Comparison of ENCODE assay signal across 1 cellular context in the genomic region with DNA sequence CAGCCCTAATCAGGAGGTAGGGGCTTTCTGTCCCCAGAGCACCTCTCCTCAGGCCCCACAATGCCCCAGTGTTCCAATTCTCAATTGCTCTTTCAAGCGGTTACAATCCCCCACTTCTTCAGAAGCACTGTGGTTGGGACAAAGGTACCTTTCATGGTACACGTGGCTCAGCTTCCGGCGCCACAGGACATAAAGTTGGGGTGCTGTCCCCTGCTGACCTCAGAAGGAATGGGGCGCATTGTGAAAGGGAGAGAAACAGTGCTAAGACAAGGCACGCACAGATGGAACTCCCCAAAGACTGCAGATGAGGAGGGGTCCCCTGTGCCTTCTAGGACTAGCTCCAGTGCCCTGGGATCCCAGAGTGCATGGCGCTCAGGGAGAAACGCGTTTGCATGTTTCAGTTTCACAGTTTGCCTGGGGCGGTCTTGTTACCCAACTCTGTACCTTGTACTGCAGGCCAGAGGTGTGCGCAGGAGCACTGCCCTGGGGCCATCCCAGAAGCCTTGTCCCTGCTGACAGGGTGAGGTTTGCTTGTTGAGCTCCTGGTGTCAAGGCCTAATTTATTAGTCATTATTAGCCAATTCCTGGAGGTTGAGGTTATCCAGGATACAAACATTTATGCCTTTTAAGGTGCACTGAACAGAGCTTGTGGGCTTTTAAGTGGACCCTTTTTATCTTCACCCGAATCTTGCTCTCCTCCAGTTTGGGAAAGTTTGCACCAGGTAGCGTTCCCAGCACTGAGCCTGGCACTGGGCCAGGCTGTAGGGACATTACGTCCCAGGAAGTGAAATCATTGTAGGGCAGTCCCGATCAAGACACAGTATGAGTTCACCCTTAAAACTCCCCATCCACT.
TF ChIP-seq lines count a peak whose summit lies in the region.

No MANE protein-coding gene starts in this region.

TF ChIP-seq in GM23338, 12 proteins besides CTCF, POLR2A, EP300 and RAD21 (continued from another document):
- TF ChIP-seq, protein P1, sequence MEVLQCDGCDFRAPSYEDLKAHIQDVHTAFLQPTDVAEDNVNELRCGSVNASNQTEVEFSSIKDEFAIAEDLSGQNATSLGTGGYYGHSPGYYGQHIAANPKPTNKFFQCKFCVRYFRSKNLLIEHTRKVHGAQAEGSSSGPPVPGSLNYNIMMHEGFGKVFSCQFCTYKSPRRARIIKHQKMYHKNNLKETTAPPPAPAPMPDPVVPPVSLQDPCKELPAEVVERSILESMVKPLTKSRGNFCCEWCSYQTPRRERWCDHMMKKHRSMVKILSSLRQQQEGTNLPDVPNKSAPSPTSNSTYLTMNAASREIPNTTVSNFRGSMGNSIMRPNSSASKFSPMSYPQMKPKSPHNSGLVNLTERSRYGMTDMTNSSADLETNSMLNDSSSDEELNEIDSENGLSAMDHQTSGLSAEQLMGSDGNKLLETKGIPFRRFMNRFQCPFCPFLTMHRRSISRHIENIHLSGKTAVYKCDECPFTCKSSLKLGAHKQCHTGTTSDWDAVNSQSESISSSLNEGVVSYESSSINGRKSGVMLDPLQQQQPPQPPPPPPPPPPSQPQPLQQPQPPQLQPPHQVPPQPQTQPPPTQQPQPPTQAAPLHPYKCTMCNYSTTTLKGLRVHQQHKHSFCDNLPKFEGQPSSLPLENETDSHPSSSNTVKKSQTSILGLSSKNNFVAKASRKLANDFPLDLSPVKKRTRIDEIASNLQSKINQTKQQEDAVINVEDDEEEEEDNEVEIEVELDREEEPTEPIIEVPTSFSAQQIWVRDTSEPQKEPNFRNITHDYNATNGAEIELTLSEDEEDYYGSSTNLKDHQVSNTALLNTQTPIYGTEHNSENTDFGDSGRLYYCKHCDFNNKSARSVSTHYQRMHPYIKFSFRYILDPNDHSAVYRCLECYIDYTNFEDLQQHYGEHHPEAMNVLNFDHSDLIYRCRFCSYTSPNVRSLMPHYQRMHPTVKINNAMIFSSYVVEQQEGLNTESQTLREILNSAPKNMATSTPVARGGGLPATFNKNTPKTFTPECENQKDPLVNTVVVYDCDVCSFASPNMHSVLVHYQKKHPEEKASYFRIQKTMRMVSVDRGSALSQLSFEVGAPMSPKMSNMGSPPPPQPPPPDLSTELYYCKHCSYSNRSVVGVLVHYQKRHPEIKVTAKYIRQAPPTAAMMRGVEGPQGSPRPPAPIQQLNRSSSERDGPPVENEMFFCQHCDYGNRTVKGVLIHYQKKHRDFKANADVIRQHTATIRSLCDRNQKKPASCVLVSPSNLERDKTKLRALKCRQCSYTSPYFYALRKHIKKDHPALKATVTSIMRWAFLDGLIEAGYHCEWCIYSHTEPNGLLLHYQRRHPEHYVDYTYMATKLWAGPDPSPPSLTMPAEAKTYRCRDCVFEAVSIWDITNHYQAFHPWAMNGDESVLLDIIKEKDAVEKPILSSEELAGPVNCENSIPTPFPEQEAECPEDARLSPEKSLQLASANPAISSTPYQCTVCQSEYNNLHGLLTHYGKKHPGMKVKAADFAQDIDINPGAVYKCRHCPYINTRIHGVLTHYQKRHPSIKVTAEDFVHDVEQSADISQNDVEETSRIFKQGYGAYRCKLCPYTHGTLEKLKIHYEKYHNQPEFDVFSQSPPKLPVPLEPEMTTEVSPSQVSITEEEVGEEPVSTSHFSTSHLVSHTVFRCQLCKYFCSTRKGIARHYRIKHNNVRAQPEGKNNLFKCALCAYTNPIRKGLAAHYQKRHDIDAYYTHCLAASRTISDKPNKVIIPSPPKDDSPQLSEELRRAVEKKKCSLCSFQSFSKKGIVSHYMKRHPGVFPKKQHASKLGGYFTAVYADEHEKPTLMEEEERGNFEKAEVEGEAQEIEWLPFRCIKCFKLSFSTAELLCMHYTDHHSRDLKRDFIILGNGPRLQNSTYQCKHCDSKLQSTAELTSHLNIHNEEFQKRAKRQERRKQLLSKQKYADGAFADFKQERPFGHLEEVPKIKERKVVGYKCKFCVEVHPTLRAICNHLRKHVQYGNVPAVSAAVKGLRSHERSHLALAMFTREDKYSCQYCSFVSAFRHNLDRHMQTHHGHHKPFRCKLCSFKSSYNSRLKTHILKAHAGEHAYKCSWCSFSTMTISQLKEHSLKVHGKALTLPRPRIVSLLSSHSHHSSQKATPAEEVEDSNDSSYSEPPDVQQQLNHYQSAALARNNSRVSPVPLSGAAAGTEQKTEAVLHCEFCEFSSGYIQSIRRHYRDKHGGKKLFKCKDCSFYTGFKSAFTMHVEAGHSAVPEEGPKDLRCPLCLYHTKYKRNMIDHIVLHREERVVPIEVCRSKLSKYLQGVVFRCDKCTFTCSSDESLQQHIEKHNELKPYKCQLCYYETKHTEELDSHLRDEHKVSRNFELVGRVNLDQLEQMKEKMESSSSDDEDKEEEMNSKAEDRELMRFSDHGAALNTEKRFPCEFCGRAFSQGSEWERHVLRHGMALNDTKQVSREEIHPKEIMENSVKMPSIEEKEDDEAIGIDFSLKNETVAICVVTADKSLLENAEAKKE (CRISPR knock-in tag; IDR thresholded peaks at IDR 0.05), result no peak
- TF ChIP-seq NANOG (IDR thresholded peaks at IDR 0.05; ENCODE audit: borderline replicate concordance) (no peak), CREB1 (CRISPR knock-in tag; IDR thresholded peaks at IDR 0.05; ENCODE audit: low read depth) (no peak), STAT1 (IDR thresholded peaks at IDR 0.05; ENCODE audit: unreplicated experiment) (no peak), ZNF114 (CRISPR knock-in tag; IDR thresholded peaks at IDR 0.05) (no peak), EZH2phosphoT487 (IDR thresholded peaks at IDR 0.05; ENCODE audit: unreplicated experiment) (no peak), EZH2 (IDR thresholded peaks at IDR 0.05; ENCODE audit: low read depth, unreplicated experiment) (no peak), ZNF331 (CRISPR knock-in tag; IDR thresholded peaks at IDR 0.05; ENCODE audit: low read depth) (no peak), JUNB (IDR thresholded peaks at IDR 0.05; ENCODE audit: unreplicated experiment) (no peak), POLR2AphosphoS5 (IDR thresholded peaks at IDR 0.05; ENCODE audit: low read depth) (no peak)
- TF ChIP-seq, protein P2, sequence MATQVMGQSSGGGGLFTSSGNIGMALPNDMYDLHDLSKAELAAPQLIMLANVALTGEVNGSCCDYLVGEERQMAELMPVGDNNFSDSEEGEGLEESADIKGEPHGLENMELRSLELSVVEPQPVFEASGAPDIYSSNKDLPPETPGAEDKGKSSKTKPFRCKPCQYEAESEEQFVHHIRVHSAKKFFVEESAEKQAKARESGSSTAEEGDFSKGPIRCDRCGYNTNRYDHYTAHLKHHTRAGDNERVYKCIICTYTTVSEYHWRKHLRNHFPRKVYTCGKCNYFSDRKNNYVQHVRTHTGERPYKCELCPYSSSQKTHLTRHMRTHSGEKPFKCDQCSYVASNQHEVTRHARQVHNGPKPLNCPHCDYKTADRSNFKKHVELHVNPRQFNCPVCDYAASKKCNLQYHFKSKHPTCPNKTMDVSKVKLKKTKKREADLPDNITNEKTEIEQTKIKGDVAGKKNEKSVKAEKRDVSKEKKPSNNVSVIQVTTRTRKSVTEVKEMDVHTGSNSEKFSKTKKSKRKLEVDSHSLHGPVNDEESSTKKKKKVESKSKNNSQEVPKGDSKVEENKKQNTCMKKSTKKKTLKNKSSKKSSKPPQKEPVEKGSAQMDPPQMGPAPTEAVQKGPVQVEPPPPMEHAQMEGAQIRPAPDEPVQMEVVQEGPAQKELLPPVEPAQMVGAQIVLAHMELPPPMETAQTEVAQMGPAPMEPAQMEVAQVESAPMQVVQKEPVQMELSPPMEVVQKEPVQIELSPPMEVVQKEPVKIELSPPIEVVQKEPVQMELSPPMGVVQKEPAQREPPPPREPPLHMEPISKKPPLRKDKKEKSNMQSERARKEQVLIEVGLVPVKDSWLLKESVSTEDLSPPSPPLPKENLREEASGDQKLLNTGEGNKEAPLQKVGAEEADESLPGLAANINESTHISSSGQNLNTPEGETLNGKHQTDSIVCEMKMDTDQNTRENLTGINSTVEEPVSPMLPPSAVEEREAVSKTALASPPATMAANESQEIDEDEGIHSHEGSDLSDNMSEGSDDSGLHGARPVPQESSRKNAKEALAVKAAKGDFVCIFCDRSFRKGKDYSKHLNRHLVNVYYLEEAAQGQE (IDR thresholded peaks at IDR 0.05; ENCODE audit: unreplicated experiment), result no peak
